In genomic region chr11:69632900-69633299, GRCh38 we compare ENCODE assay signal across 17 cellular contexts. TPM values are rescaled to one million over a fixed set of nuclear protein-coding genes. Genes with fewer than 3 reads are reported as not detected.
A peak's percentile ranks its signal among the peaks of the same experiment; 100 is the strongest.
DNase-seq lines count a peak whose midpoint lies in the region; ATAC-seq and TF ChIP-seq lines count a peak whose summit lies in the region.
"Had no signal": no experiment of that assay in that cellular context is flagged by ENCODE, and none has a peak within 500 bp of the region (broad histone marks: within the 10 kb centered on the region; RNA-seq: fewer than 3 reads in every experiment).

No MANE protein-coding gene starts in this region.

- TF ChIP-seq EP300 in sigmoid colon (IDR thresholded peaks at IDR 0.05): no peak

- H3K36me3 Mint-ChIP-seq in WTC11 (peaks cover 16% of the 10 kb centered on the region), endodermal cell (ENCODE audit: low read depth) (peaks cover 3% of the 10 kb centered on the region)
- H3K36me3 Mint-ChIP-seq: CD8-positive, alpha-beta T cell had no signal

- TF ChIP-seq CTCF in HEK293 (tag by site-specific recombination; IDR thresholded peaks at IDR 0.05) (no peak), WTC11 (IDR thresholded peaks at IDR 0.05) (no peak), endodermal cell (conservative IDR thresholded peaks at IDR 0.05) (no peak), sigmoid colon (IDR thresholded peaks at IDR 0.05) (no peak)

- WGBS in endodermal cell (ENCODE audit: insufficient coverage in 1 of 2, insufficient read length in 1 of 2), 2 experiments: 91 to 93% methylated on average over 3 to 4 of the region's 4 CpGs
- WGBS in sigmoid colon, 2 donors: 92 to 96% methylated on average over 4 of the region's 4 CpGs

- peaks cover 12% of the 10 kb centered on the region for H3K27me3 Mint-ChIP-seq in WTC11 (ENCODE audit: low read depth)
- peaks cover 10% of the 10 kb centered on the region for H3K27me3 Mint-ChIP-seq in endodermal cell (ENCODE audit: insufficient read depth)

- intact Hi-C loops in sigmoid colon (cut with DNase I): no loop called here
- intact Hi-C loops in cardiac septum (cut with DNase I): no loop called here

- TF ChIP-seq POLR2A in sigmoid colon (IDR thresholded peaks at IDR 0.05): no peak

- ATAC-seq in WTC11: no peak
- ATAC-seq: A549; CD8-positive, alpha-beta T cell had no signal

- H3K4me1 ChIP-seq in HEK293 (ENCODE audit: control insufficient read depth, insufficient read depth, low read length): no peaks in the 10 kb centered on the region
- H3K4me1 ChIP-seq in endodermal cell (ENCODE audit: control insufficient read depth, insufficient read depth, low read length): peaks cover 6% of the 10 kb centered on the region
- H3K4me1 ChIP-seq in sigmoid colon: peaks cover 0 to 23% (median 23%) of the 10 kb centered on the region in 4 donors

- H3K4me1 Mint-ChIP-seq in WTC11: peaks cover 21% of the 10 kb centered on the region
- peaks cover 17% of the 10 kb centered on the region for H3K4me1 Mint-ChIP-seq in endodermal cell

- H3K9ac ChIP-seq in endodermal cell (ENCODE audit: extremely low read depth, low read length, poor library complexity, severe bottlenecking): no peak overlapping the region
- H3K9ac ChIP-seq: BLaER1 treated with 17β-estradiol and CSF1 and Interleukin-3, amounts not matched to agents 10 nM and 100 nM had no signal

- H3K27ac Mint-ChIP-seq in WTC11 (no peak overlapping the region), endodermal cell (no peak overlapping the region)
- H3K27ac Mint-ChIP-seq: B cell; CD4-positive, alpha-beta T cell; CD8-positive, alpha-beta T cell had no signal

- peaks cover 14% of the 10 kb centered on the region for H3K27me3 ChIP-seq in endodermal cell (ENCODE audit: control insufficient read depth, insufficient read depth, low read length, poor library complexity, severe bottlenecking)
- H3K27me3 ChIP-seq in sigmoid colon: peaks cover 10 to 43% (median 31%) of the 10 kb centered on the region in 3 donors

- peaks cover 26% of the 10 kb centered on the region for H3K9me3 Mint-ChIP-seq in WTC11
- H3K9me3 Mint-ChIP-seq in endodermal cell: peaks cover 22% of the 10 kb centered on the region

- H3K27ac ChIP-seq in HEK293 (ENCODE audit: extremely low read depth, low read depth, low read length): no peak overlapping the region
- no peak overlapping the region for H3K27ac ChIP-seq in endodermal cell (ENCODE audit: low read depth, low read length)
- H3K27ac ChIP-seq in sigmoid colon: no peak overlapping the region
- H3K27ac ChIP-seq: A549; BLaER1 treated with 17β-estradiol and CSF1 and Interleukin-3, amounts not matched to agents 10 nM and 100 nM; C4-2B had no signal

- POLR2A ChIA-PET in HEK293 (lab: Yijun Ruan, JAX) (no interaction called here), WTC11 (lab: Charles Lee) (no interaction called here)

- H3K36me3 ChIP-seq in HEK293 (ENCODE audit: control insufficient read depth in 2 of 2, insufficient read depth in 1 of 2, low read length in 2 of 2) (no peaks in the 10 kb centered on the region), endodermal cell (ENCODE audit: control insufficient read depth, insufficient read depth, low read length) (no peaks in the 10 kb centered on the region), sigmoid colon (no peaks in the 10 kb centered on the region)
- H3K36me3 ChIP-seq: BLaER1 treated with 17β-estradiol and CSF1 and Interleukin-3, amounts not matched to agents 10 nM and 100 nM had no signal

- H3K4me3 ChIP-seq in HEK293 (ENCODE audit: low read depth, low read length) (no peak overlapping the region), endodermal cell (ENCODE audit: low read length) (no peak overlapping the region), sigmoid colon (no peak overlapping the region)
- H3K4me3 ChIP-seq: A549; BLaER1 treated with 17β-estradiol and CSF1 and Interleukin-3, amounts not matched to agents 10 nM and 100 nM had no signal

- CTCF ChIA-PET in HEK293 (lab: Yijun Ruan, JAX): no interaction called here
- CTCF ChIA-PET in WTC11 (lab: Charles Lee): no interaction called here

- H3K4me3 Mint-ChIP-seq in WTC11: no peak overlapping the region
- H3K4me3 Mint-ChIP-seq in endodermal cell: no peak overlapping the region
- H3K4me3 Mint-ChIP-seq: B cell; CD4-positive, alpha-beta T cell; CD8-positive, alpha-beta T cell had no signal

- DNase-seq in WTC11 (ENCODE audit: low spot score) (no peak), endodermal cell (peak; percentile 9), sigmoid colon (peak; percentile 2), cardiac septum (ENCODE audit: low spot score) (no peak), NCI-H146 (lab: John Stamatoyannopoulos, UW) (no peak), NCI-H524 (lab: John Stamatoyannopoulos, UW) (no peak)
- DNase-seq: AML-193; Calu3; CD4-positive, alpha-beta T cell; CD8-positive, alpha-beta T cell; DMS79 treated with DMSO at 0.1 percent for 48 hours; GF-D8 had no signal

- H3K9me3 ChIP-seq in HEK293 (ENCODE audit: control insufficient read depth, insufficient read depth, low read depth, low read length): no peaks in the 10 kb centered on the region
- H3K9me3 ChIP-seq in endodermal cell (ENCODE audit: control insufficient read depth, low read length): peaks cover 12% of the 10 kb centered on the region
- peaks cover 0 to 12% (median 0%) of the 10 kb centered on the region in 4 donors for H3K9me3 ChIP-seq in sigmoid colon

TF ChIP-seq in HEK293, 187 proteins besides CTCF, POLR2A, EP300 and RAD21:
- TF ChIP-seq ZNF121 (tag by site-specific recombination; IDR thresholded peaks at IDR 0.05) (peak; percentile 57; the same call in 1 of the 2 replicates), ZNF670 (tag by site-specific recombination; IDR thresholded peaks at IDR 0.05; ENCODE audit: low read depth) (no peak), ZNF544 (tag by site-specific recombination; IDR thresholded peaks at IDR 0.05) (no peak), PRDM1 (tag by site-specific recombination; IDR thresholded peaks at IDR 0.05) (no peak)

TF ChIP-seq in WTC11, 78 proteins besides CTCF, POLR2A, EP300 and RAD21:
- TF ChIP-seq CDX4 (CRISPR knock-in tag; IDR thresholded peaks at IDR 0.05; ENCODE audit: borderline replicate concordance) (no peak), ZNF121 (CRISPR knock-in tag; IDR thresholded peaks at IDR 0.05) (peak; percentile 52; the same call in 1 of the 2 replicates)

RNA-seq across cellular contexts. Expression of gene CCND1, which starts 8.1 kb away (rescaled TPM):
- total RNA-seq in WTC11 (2021) (212 to 224 TPM (median 224 TPM) in 3 replicates), endodermal cell (100 to 1,000 TPM in 1 of 2 donors, 10 to 100 TPM in 1; 65.7 to 214 TPM), sigmoid colon (10 to 100 TPM in 3 of 4 donors, 1 to 10 TPM in 1; 7.7 to 56.8 (median 31.1) TPM), cardiac septum (258 TPM)
- polyA plus RNA-seq in endodermal cell (2013, experiment 1 of 2): 203 TPM
- 171 TPM for polyA plus RNA-seq in endodermal cell (2013, experiment 2 of 2)
- polyA plus RNA-seq in sigmoid colon: 10 to 100 TPM; 12.0 to 18.8 (median 14.8) TPM

RNA-seq across cellular contexts. Expression of gene LTO1, which starts 42.3 kb away (rescaled TPM):
- 20.5 to 27.5 TPM (median 20.6 TPM) in 3 replicates for total RNA-seq in WTC11 (2021)
- total RNA-seq in endodermal cell: 10 to 100 TPM; 23.2 to 32.2 TPM
- polyA plus RNA-seq in endodermal cell (2013, experiment 1 of 2): 20.9 TPM
- 17.8 TPM for polyA plus RNA-seq in endodermal cell (2013, experiment 2 of 2)
- total RNA-seq in sigmoid colon: 10 to 100 TPM; 19.3 to 42.9 (median 21.0) TPM
- 10 to 100 TPM; 12.0 to 25.7 (median 16.2) TPM for polyA plus RNA-seq in sigmoid colon
- total RNA-seq in cardiac septum: 11.8 TPM

Comparison
In these comparisons a context has a peak if more than half of its experiments do, and no peak if none do; other contexts are left out.
1. DNase-seq: peak in endodermal cell (single experiment) and sigmoid colon (single experiment); none in WTC11 (single experiment), cardiac septum (single experiment), NCI-H146 (single experiment) and NCI-H524 (0 of 2).
2. Of the 8 proteins assayed by ChIP-seq in both HEK293 and WTC11: peak only in HEK293: none; only in WTC11: none; in both: ZNF121; in neither: 7.